In the genomic region with DNA sequence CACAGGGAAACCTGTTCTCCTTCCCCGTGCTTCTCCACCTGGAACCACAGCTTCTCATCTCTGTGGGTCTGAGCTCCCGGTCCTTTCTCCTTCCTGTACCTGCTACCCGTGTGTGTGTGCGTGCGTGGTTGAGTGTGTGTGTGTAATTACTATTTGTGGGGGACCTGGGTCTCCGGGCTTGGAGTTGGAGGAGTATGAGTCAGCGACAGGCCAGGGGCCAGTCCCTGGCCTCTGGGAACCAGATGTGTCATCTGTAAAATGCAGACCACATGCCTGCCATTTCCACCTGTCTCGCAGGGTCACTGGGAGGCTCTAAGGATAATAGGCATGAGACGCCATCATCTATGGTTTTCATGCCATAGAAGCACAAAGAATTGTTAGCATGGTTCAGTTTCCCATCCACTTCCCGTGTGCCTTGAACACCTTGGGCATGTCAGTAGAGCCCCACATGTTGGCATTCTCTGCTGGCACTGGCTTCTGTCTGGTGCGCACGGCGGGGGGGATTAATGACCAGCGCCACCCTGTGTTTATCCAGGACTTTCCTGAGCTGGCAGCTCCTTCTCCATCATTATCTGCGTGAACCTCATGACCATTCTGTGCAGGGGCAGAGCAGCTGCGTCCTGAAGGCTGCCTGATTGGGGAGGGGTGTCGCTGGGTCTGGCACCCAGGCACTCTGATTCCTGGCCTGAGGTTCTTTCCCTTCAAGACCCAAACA, we compare ENCODE assay signal across 10 cellular contexts. TPM values are rescaled to one million over a fixed set of nuclear protein-coding genes. Genes with fewer than 3 reads are reported as not detected.
DNase-seq lines count a peak whose midpoint lies in the region; ATAC-seq, FAIRE-seq and TF ChIP-seq lines count a peak whose summit lies in the region.
"Had no signal": no experiment of that assay in that cellular context is flagged by ENCODE, and none has a peak within 500 bp of the region (broad histone marks: within the 10 kb centered on the region; RNA-seq: fewer than 3 reads in every experiment).

No MANE protein-coding gene starts in this region.

- CTCF ChIA-PET in AG04449 (lab: Yijun Ruan, JAX): interaction anchor here (0.7 to 5.9 kb wide), 9 partner anchors 9 to 82 kb away, joined by 3 to 68 read pairs (median 4); no protein-coding TSS in a partner anchor
- CTCF ChIA-PET in naive thymus-derived CD4-positive, alpha-beta T cell (lab: Charles Lee): interaction anchor here (0.7 kb wide), 1 partner anchor 55 kb away, joined by 3 read pairs; no protein-coding TSS in a partner anchor

- no peak for FAIRE-seq in small intestine (lab: Jason Lieb, UNC)

- no peaks in the 10 kb centered on the region for H3K36me3 ChIP-seq in small intestine (ENCODE audit: control insufficient read depth in 2 of 2, insufficient read depth in 2 of 2, low read length in 2 of 2)
- no peaks in the 10 kb centered on the region for H3K36me3 ChIP-seq in naive thymus-derived CD4-positive, alpha-beta T cell (ENCODE audit: control insufficient read depth in 2 of 3, insufficient read depth in 3 of 3, low read length in 3 of 3)

- 40 to 59% (median 51%) methylated on average over 17 of the region's 17 CpGs for WGBS in small intestine, 3 donors

- POLR2A ChIA-PET in AG04449 (lab: Yijun Ruan, JAX): interaction anchor here (1.1 kb wide), 1 partner anchor 9 kb away, joined by 3 read pairs; no protein-coding TSS in a partner anchor
- POLR2A ChIA-PET in naive thymus-derived CD4-positive, alpha-beta T cell (lab: Charles Lee): interaction anchor here (0.9 to 1.9 kb wide), 4 partner anchors 8 to 49 kb away, joined by 3 to 5 read pairs (median 4); a partner anchor contains a TSS

- H3K9me3 ChIP-seq in small intestine (ENCODE audit: control insufficient read depth, low read depth): no peaks in the 10 kb centered on the region
- H3K9me3 ChIP-seq in naive thymus-derived CD4-positive, alpha-beta T cell (ENCODE audit: control insufficient read depth in 2 of 3, low read length in 3 of 3): no peaks in the 10 kb centered on the region

- intact Hi-C loops in dorsolateral prefrontal cortex (cut with DNase I): no loop called here
- intact Hi-C loops in naive thymus-derived CD4-positive, alpha-beta T cell (cut with micrococcal nuclease): no loop called here

- no peaks in the 10 kb centered on the region for H3K27me3 ChIP-seq in dorsolateral prefrontal cortex
- no peaks in the 10 kb centered on the region for H3K27me3 ChIP-seq in small intestine (ENCODE audit: control insufficient read depth in 2 of 2, insufficient read depth in 2 of 2, low read length in 2 of 2)
- no peaks in the 10 kb centered on the region for H3K27me3 ChIP-seq in naive thymus-derived CD4-positive, alpha-beta T cell (ENCODE audit: control insufficient read depth in 2 of 2, insufficient read depth in 2 of 2, low read length in 2 of 2)

- H3K4me1 ChIP-seq in small intestine (ENCODE audit: control insufficient read depth in 2 of 2, insufficient read depth in 1 of 2, low read depth in 1 of 2, low read length in 1 of 2): no peaks in the 10 kb centered on the region
- no peaks in the 10 kb centered on the region for H3K4me1 ChIP-seq in naive thymus-derived CD4-positive, alpha-beta T cell (ENCODE audit: control insufficient read depth in 2 of 2, insufficient read depth in 2 of 2, low read length in 2 of 2)

- DNase-seq in AG04449 (ENCODE audit: low read depth, low spot score): no peak
- peak; percentile 56 for DNase-seq in NCI-H2227 treated with DMSO at 0.1 percent for 48 hours (lab: John Stamatoyannopoulos, UW)
- DNase-seq in dorsolateral prefrontal cortex: no peak
- DNase-seq in NCI-H524 treated with DMSO at 0.1 percent for 48 hours (lab: John Stamatoyannopoulos, UW): no peak
- no peak for DNase-seq in small intestine
- DNase-seq in naive thymus-derived CD4-positive, alpha-beta T cell: no peak
- DNase-seq: CD8-positive, alpha-beta memory T cell had no signal

- peaks cover 22% of the 10 kb centered on the region for H3K4me1 Mint-ChIP-seq in nephron
- peaks cover 0 to 9% (median 0%) of the 10 kb centered on the region in 7 donors for H3K4me1 Mint-ChIP-seq in naive thymus-derived CD4-positive, alpha-beta T cell

- H3K27ac ChIP-seq in dorsolateral prefrontal cortex: peak overlapping the region in 5 of 59 donors; percentile 5 to 86 (median 21)
- no peak overlapping the region for H3K27ac ChIP-seq in small intestine (ENCODE audit: low read depth in 1 of 2, low read length in 1 of 2)
- H3K27ac ChIP-seq in naive thymus-derived CD4-positive, alpha-beta T cell (ENCODE audit: low read depth, low read length): no peak overlapping the region

- H3K9me3 Mint-ChIP-seq in nephron: no peaks in the 10 kb centered on the region
- no peaks in the 10 kb centered on the region for H3K9me3 Mint-ChIP-seq in naive thymus-derived CD4-positive, alpha-beta T cell
- H3K9me3 Mint-ChIP-seq: CD8-positive, alpha-beta memory T cell had no signal

- peaks cover 10% of the 10 kb centered on the region for H3K36me3 Mint-ChIP-seq in nephron (ENCODE audit: low read depth)
- peaks cover 2 to 17% (median 8%) of the 10 kb centered on the region in 5 donors for H3K36me3 Mint-ChIP-seq in naive thymus-derived CD4-positive, alpha-beta T cell

- H3K4me3 Mint-ChIP-seq in nephron: peak overlapping the region; percentile 84 to 90 (median 89)
- H3K4me3 Mint-ChIP-seq in naive thymus-derived CD4-positive, alpha-beta T cell: no peak overlapping the region
- H3K4me3 Mint-ChIP-seq: CD8-positive, alpha-beta memory T cell had no signal

- H3K27ac Mint-ChIP-seq in nephron: peak overlapping the region; percentile 53 to 90 (median 83)
- no peak overlapping the region for H3K27ac Mint-ChIP-seq in naive thymus-derived CD4-positive, alpha-beta T cell

- no peak for ATAC-seq in HG02642 (IDR thresholded peaks at IDR 0.05; ENCODE audit: poor library complexity, unreplicated experiment)
- ATAC-seq in naive thymus-derived CD4-positive, alpha-beta T cell: no peak

- H3K4me3 ChIP-seq in AG04449 (ENCODE audit: low read depth, low read length) (peak overlapping the region; percentile 95), dorsolateral prefrontal cortex (peak overlapping the region in 57 of 59 donors; percentile 59 to 91 (median 80)), small intestine (ENCODE audit: low read depth in 1 of 2, low read length in 2 of 2) (peak overlapping the region in 1 of 2 donors; percentile 86)
- H3K4me3 ChIP-seq in naive thymus-derived CD4-positive, alpha-beta T cell (ENCODE audit: low read length): no peak overlapping the region

- no peak for TF ChIP-seq CTCF in AG04449 (IDR thresholded peaks at IDR 0.05; ENCODE audit: insufficient read depth, low read length, missing control alignments)
- no peak for TF ChIP-seq CTCF in dorsolateral prefrontal cortex (IDR thresholded peaks at IDR 0.05 in 54 of 56, conservative IDR thresholded peaks at IDR 0.05 in 2 of 56; ENCODE audit: low read depth in 1 of 56, partially characterized antibody in 56 of 56)
- no peak for TF ChIP-seq CTCF in nephron (IDR thresholded peaks at IDR 0.05; ENCODE audit: unreplicated experiment in 3 of 3)

- no peaks in the 10 kb centered on the region for H3K27me3 Mint-ChIP-seq in nephron (ENCODE audit: low read depth)
- peaks cover 0 to 25% (median 0%) of the 10 kb centered on the region in 5 donors for H3K27me3 Mint-ChIP-seq in naive thymus-derived CD4-positive, alpha-beta T cell

RNA-seq across cellular contexts. Expression of a gene that starts 1.5 kb away (rescaled TPM):
- total RNA-seq in dorsolateral prefrontal cortex: 10 to 100 TPM in 64 of 120 experiments, 1 to 10 TPM in 56; 6.4 to 18.5 (median 10.4) TPM
- polyA plus RNA-seq in small intestine: 10 to 100 TPM; 15.4 to 17.7 (median 16.9) TPM
- under 1 TPM in 1 of 5 experiments, not detected in 4; 0.29 TPM for total RNA-seq in naive thymus-derived CD4-positive, alpha-beta T cell
- under 1 TPM in 1 of 2 donors, not detected in 1; 0.09 TPM for polyA plus RNA-seq in naive thymus-derived CD4-positive, alpha-beta T cell
- polyA plus RNA-seq: CD8-positive, alpha-beta memory T cell had no signal

RNA-seq across cellular contexts. Expression of a gene that starts 14.8 kb away (rescaled TPM):
- total RNA-seq in dorsolateral prefrontal cortex: under 1 TPM in 8 of 120 experiments, not detected in 112; 0.28 to 0.84 (median 0.41) TPM
- polyA plus RNA-seq in small intestine: under 1 TPM in 1 of 3 donors, not detected in 2; 0.03 TPM
- total RNA-seq in naive thymus-derived CD4-positive, alpha-beta T cell: under 1 TPM in 3 of 5 experiments, not detected in 2; 0.22 to 0.61 (median 0.29) TPM
- under 1 TPM in 1 of 2 donors, not detected in 1; 0.35 TPM for polyA plus RNA-seq in naive thymus-derived CD4-positive, alpha-beta T cell
- polyA plus RNA-seq: CD8-positive, alpha-beta memory T cell; esophagus had no signal

RNA-seq across cellular contexts. Expression of a gene that starts 20.9 kb away (rescaled TPM):
- total RNA-seq in dorsolateral prefrontal cortex: 10 to 100 TPM; 15.3 to 32.9 (median 20.5) TPM
- 10 to 100 TPM; 10.8 to 12.3 (median 11.4) TPM for polyA plus RNA-seq in small intestine
- 10 to 100 TPM in 3 of 5 experiments, 1 to 10 TPM in 2; 3.8 to 14.0 (median 11.8) TPM for total RNA-seq in naive thymus-derived CD4-positive, alpha-beta T cell
- polyA plus RNA-seq in naive thymus-derived CD4-positive, alpha-beta T cell: 1 to 10 TPM; 1.7 to 3.4 TPM

RNA-seq across cellular contexts. Expression of a gene that starts 48.5 kb away (rescaled TPM):
- total RNA-seq in dorsolateral prefrontal cortex: 10 to 100 TPM in 42 of 120 experiments, 1 to 10 TPM in 78; 1.7 to 41.8 (median 8.0) TPM
- 1,000 to 10,000 TPM in 1 of 3 donors, 100 to 1,000 TPM in 2; 209 to 1,061 (median 804) TPM for polyA plus RNA-seq in small intestine
- total RNA-seq in naive thymus-derived CD4-positive, alpha-beta T cell: 1,000 to 10,000 TPM in 1 of 5 experiments, 100 to 1,000 TPM in 4; 351 to 3,697 (median 587) TPM
- polyA plus RNA-seq in naive thymus-derived CD4-positive, alpha-beta T cell: 1,000 to 10,000 TPM; 1,418 to 1,605 TPM

Comparison
In these comparisons a context has a peak if more than half of its experiments do, and no peak if none do; other contexts are left out.
1. H3K27ac Mint-ChIP-seq: peak in nephron (3 of 3); none in naive thymus-derived CD4-positive, alpha-beta T cell (0 of 9).
2. H3K4me3 Mint-ChIP-seq: peak in nephron (3 of 3); none in naive thymus-derived CD4-positive, alpha-beta T cell (0 of 10).
3. RNA of a gene that starts 1.5 kb away (total RNA-seq): 6.4 to 18.5 TPM in dorsolateral prefrontal cortex; 0.29 TPM in naive thymus-derived CD4-positive, alpha-beta T cell; every median in the first group is over 4 times any median in the second.